1 cellular context compared by ENCODE assay signal in genomic region chr17:48241131-48241591, GRCh38.
TF ChIP-seq lines count a peak whose summit lies in the region.

No MANE protein-coding gene starts in this region.

TF ChIP-seq in K562, 482 proteins besides CTCF, POLR2A, EP300 and RAD21 (continued from another document and continues in another):
- TF ChIP-seq ZNF561 (CRISPR knock-in tag; conservative IDR thresholded peaks at IDR 0.05) (no peak), ZNF699 (CRISPR knock-in tag; IDR thresholded peaks at IDR 0.05; ENCODE audit: insufficient replicate concordance) (no peak), CUX1 (CRISPR knock-in tag; IDR thresholded peaks at IDR 0.05) (0 out of 2 replicates have a peak, but pooled peaks have one; percentile 72), PBX2 (CRISPR knock-in tag; IDR thresholded peaks at IDR 0.05; ENCODE audit: low read depth) (no peak), PBX2 (tag; conservative IDR thresholded peaks at IDR 0.05; ENCODE audit: low read depth) (0 out of 2 replicates have a peak, but pooled peaks have one; percentile 11), HES1 (IDR thresholded peaks at IDR 0.05; ENCODE audit: low read depth) (no peak), PTBP1 (IDR thresholded peaks at IDR 0.05; ENCODE audit: low read depth, low read length) (no peak), SMAD3 (CRISPR knock-in tag; conservative IDR thresholded peaks at IDR 0.05) (no peak), ID3 (CRISPR knock-in tag; IDR thresholded peaks at IDR 0.05) (no peak), ID3 (tag; IDR thresholded peaks at IDR 0.05) (peak; percentile 86; the same call in 1 of the 2 replicates), ZNF174 (CRISPR knock-in tag; IDR thresholded peaks at IDR 0.05) (no peak), ZNF274 (IDR thresholded peaks at IDR 0.05; ENCODE audit: borderline replicate concordance, low read depth, low read length) (no peak), GTF3C2 (IDR thresholded peaks at IDR 0.05; ENCODE audit: borderline replicate concordance, extremely low read depth, insufficient read length) (no peak), BRD9 (IDR thresholded peaks at IDR 0.05; ENCODE audit: low read depth, partially characterized antibody) (no peak), ZNF124 (CRISPR knock-in tag; IDR thresholded peaks at IDR 0.05) (no peak), GABPB2 (CRISPR knock-in tag; conservative IDR thresholded peaks at IDR 0.05) (no peak), HDAC3 (IDR thresholded peaks at IDR 0.05; ENCODE audit: borderline replicate concordance, partially characterized antibody) (no peak), NFYB (IDR thresholded peaks at IDR 0.05; ENCODE audit: extremely low read depth, insufficient read length) (no peak), ARID3B (CRISPR knock-in tag; IDR thresholded peaks at IDR 0.05; ENCODE audit: borderline replicate concordance) (no peak), IRF1 (CRISPR knock-in tag; IDR thresholded peaks at IDR 0.05; ENCODE audit: borderline replicate concordance) (no peak), POLR3G (IDR thresholded peaks at IDR 0.05; ENCODE audit: extremely low read depth, insufficient read length, insufficient replicate concordance) (no peak), VEZF1 (CRISPR knock-in tag; IDR thresholded peaks at IDR 0.05) (no peak), XRCC3 (IDR thresholded peaks at IDR 0.05) (no peak), ZNF445 (CRISPR knock-in tag; IDR thresholded peaks at IDR 0.05; ENCODE audit: low read depth) (no peak), HBP1 (CRISPR knock-in tag; IDR thresholded peaks at IDR 0.05) (0 out of 2 replicates have a peak, but pooled peaks have one; percentile 55), FOXJ3 (CRISPR knock-in tag; IDR thresholded peaks at IDR 0.05) (no peak), FOXM1 (IDR thresholded peaks at IDR 0.05; ENCODE audit: low read depth) (no peak), FOXM1 (CRISPR knock-in tag; IDR thresholded peaks at IDR 0.05; ENCODE audit: low read depth) (no peak)
